In genomic region chr3:143535994-143536784, GRCh38 we compare ENCODE assay signal across 8 cellular contexts.
A peak's percentile ranks its signal among the peaks of the same experiment; 100 is the strongest.
DNase-seq lines count a peak whose midpoint lies in the region; ATAC-seq, FAIRE-seq and TF ChIP-seq lines count a peak whose summit lies in the region.

No MANE protein-coding gene starts in this region.

- H3K36me3 ChIP-seq in DND-41 (ENCODE audit: insufficient read depth, low read length) (no peaks in the 10 kb centered on the region), astrocyte (ENCODE audit: insufficient read depth, low read length) (no peaks in the 10 kb centered on the region)

- no peak for DNase-seq in DND-41
- DNase-seq in astrocyte (ENCODE audit: low read depth), result no peak
- no peak for DNase-seq in KBM-7
- DNase-seq in stimulated activated CD4-positive, alpha-beta T cell treated with anti-CD3 and anti-CD28 coated beads, Interleukin-2, amount 100 ng/mL, for 48 hours, result no peak
- no peak for DNase-seq in H54 (ENCODE audit: insufficient read length, low spot score)
- DNase-seq in NCI-H1436 treated with DMSO at 0.1 percent for 48 hours (lab: John Stamatoyannopoulos, UW), result no peak

- TF ChIP-seq CTCF in DND-41 (IDR thresholded peaks at IDR 0.05; ENCODE audit: borderline replicate concordance, extremely low read depth, low read length, poor library complexity, severe bottlenecking), result no peak
- TF ChIP-seq CTCF in astrocyte (IDR thresholded peaks at IDR 0.05; ENCODE audit: insufficient read depth, low read depth, low read length), result no peak

- H3K36me3 Mint-ChIP-seq in astrocyte (ENCODE audit: low read depth, unreplicated experiment), result no peaks in the 10 kb centered on the region

- peak; percentile 68 for ATAC-seq in DND-41 (ENCODE audit: insufficient read depth, low read depth)
- peak; percentile 95 for ATAC-seq in GM19351 (IDR thresholded peaks at IDR 0.05; ENCODE audit: unreplicated experiment)
- ATAC-seq in HG03039 (IDR thresholded peaks at IDR 0.05; ENCODE audit: unreplicated experiment), result peak; percentile 95

- in situ Hi-C loops in KBM-7 (cut with MboI; ENCODE audit: low pct_unique_long_range_greater_than_20kb, low sequenced_read_pairs), result no loop called here

- no peak overlapping the region for H3K4me3 Mint-ChIP-seq in astrocyte (ENCODE audit: unreplicated experiment)

- H3K9me3 ChIP-seq in DND-41 (ENCODE audit: insufficient read depth, low read length, severe bottlenecking), result no peaks in the 10 kb centered on the region
- no peaks in the 10 kb centered on the region for H3K9me3 ChIP-seq in astrocyte (ENCODE audit: insufficient read depth, low read depth, low read length)

- H3K27ac Mint-ChIP-seq in astrocyte (ENCODE audit: unreplicated experiment), result peak overlapping the region; percentile 34

- FAIRE-seq in astrocyte (lab: Jason Lieb, UNC) (no peak), H54 (lab: Jason Lieb, UNC) (no peak)

- no peak overlapping the region for H3K27ac ChIP-seq in DND-41 (ENCODE audit: low read length)
- no peak overlapping the region for H3K27ac ChIP-seq in astrocyte (ENCODE audit: low read depth, low read length)

- no peaks in the 10 kb centered on the region for H4K20me1 ChIP-seq in DND-41 (ENCODE audit: insufficient read depth, low read length)
- H4K20me1 ChIP-seq in astrocyte (ENCODE audit: insufficient read depth, low read length), result no peaks in the 10 kb centered on the region

- no peaks in the 10 kb centered on the region for H3K27me3 ChIP-seq in DND-41 (ENCODE audit: insufficient read depth, low read length, poor library complexity)
- H3K27me3 ChIP-seq in astrocyte (ENCODE audit: insufficient read depth, low read length), result no peaks in the 10 kb centered on the region

- H3K4me2 ChIP-seq in DND-41 (ENCODE audit: insufficient read depth, low read length) (0 out of 2 replicates have a peak overlapping the region, but pooled peaks have one; percentile 8), astrocyte (ENCODE audit: low read length) (peak overlapping the region; percentile 9)

- H3K4me1 Mint-ChIP-seq in astrocyte (ENCODE audit: low read depth, unreplicated experiment), result peaks cover 13% of the 10 kb centered on the region

- H3K27me3 Mint-ChIP-seq in astrocyte (ENCODE audit: low read depth, unreplicated experiment), result no peaks in the 10 kb centered on the region

- peaks cover 1% of the 10 kb centered on the region for H3K9me3 Mint-ChIP-seq in astrocyte (ENCODE audit: unreplicated experiment)

- TF ChIP-seq POLR2A in H54 (IDR thresholded peaks at IDR 0.05; ENCODE audit: low read depth, low read length), result no peak

- H3K4me1 ChIP-seq in DND-41 (ENCODE audit: insufficient read depth, low read length) (peaks cover 29% of the 10 kb centered on the region), astrocyte (ENCODE audit: insufficient read depth, low read length) (no peaks in the 10 kb centered on the region)

- H3K79me2 ChIP-seq in DND-41 (ENCODE audit: insufficient read depth, low read length) (no peaks in the 10 kb centered on the region), astrocyte (ENCODE audit: insufficient read depth, low read length) (no peaks in the 10 kb centered on the region)

- H3K4me3 ChIP-seq in DND-41 (ENCODE audit: low read depth in 1 of 2, low read length in 2 of 2) (no peak overlapping the region), astrocyte (ENCODE audit: insufficient read depth, low read depth, low read length) (no peak overlapping the region)

- H2AFZ ChIP-seq in DND-41 (ENCODE audit: low read depth, low read length) (no peak overlapping the region), astrocyte (ENCODE audit: low read depth, low read length) (no peak overlapping the region)

- H3K9ac ChIP-seq in DND-41 (ENCODE audit: low read depth, low read length) (no peak overlapping the region), astrocyte (ENCODE audit: low read length) (no peak overlapping the region)
